Comparison of ENCODE assay signal across 1 cellular context in genomic region chr1:85326381-85326780, GRCh38.
TF ChIP-seq lines count a peak whose summit lies in the region.

No MANE protein-coding gene starts in this region.

TF ChIP-seq in endothelial cell of umbilical vein, 7 proteins besides CTCF, POLR2A, EP300 and RAD21 (continued from another document):
- TF ChIP-seq MAX (IDR thresholded peaks at IDR 0.05; ENCODE audit: insufficient read depth, insufficient read length): no peak
- TF ChIP-seq MYC (IDR thresholded peaks at IDR 0.05; ENCODE audit: low read depth, low read length): no peak
- no peak for TF ChIP-seq POLR2AphosphoS5 (IDR thresholded peaks at IDR 0.05; ENCODE audit: insufficient read depth, low read depth, low read length)
